19 cellular contexts compared by ENCODE assay signal in the genomic region with DNA sequence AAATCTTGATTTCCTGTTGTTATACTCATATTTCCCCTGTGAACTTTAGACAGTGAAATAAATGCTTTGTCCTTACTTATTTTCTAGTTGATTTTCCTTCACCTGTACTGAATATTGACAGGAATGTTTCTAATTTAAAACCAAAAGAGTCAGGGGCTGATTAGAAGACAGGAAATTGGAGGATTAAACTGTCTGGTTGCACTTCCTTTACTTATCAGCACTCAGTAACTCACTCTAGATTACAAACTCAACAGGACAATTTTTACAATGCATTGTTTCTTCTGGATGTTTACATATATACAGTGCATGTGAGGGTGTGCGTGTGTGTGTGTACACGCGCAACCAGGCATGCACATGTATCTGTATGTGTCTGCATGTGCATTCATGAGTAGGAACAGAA.
DNase-seq lines count a peak whose midpoint lies in the region; ATAC-seq and TF ChIP-seq lines count a peak whose summit lies in the region.
"Had no signal": no experiment of that assay in that cellular context is flagged by ENCODE, and none has a peak within 500 bp of the region (broad histone marks: within the 10 kb centered on the region; RNA-seq: fewer than 3 reads in every experiment).

No MANE protein-coding gene starts in this region.

- H3K4me1 Mint-ChIP-seq in GM23338 (peaks cover 37% of the 10 kb centered on the region), brain (peaks cover 50% of the 10 kb centered on the region)

- H3K79me1 ChIP-seq in trophoblast cell (ENCODE audit: low read length): no peaks in the 10 kb centered on the region

- H3K36me3 ChIP-seq in GM23338 (ENCODE audit: insufficient read depth): no peaks in the 10 kb centered on the region
- H3K36me3 ChIP-seq in trophoblast cell (ENCODE audit: control insufficient read depth in 1 of 2, insufficient read depth in 2 of 2, low read length in 2 of 2): no peaks in the 10 kb centered on the region
- H3K36me3 ChIP-seq: BE2C had no signal

- H3K4me3 Mint-ChIP-seq in GM23338 (no peak overlapping the region), brain (peak overlapping the region in 4 of 5 experiments; percentile 33 to 81 (median 78))

- no peak overlapping the region for H3K14ac ChIP-seq in trophoblast cell (ENCODE audit: low read length)

- H3K9me2 ChIP-seq in GM23338 (ENCODE audit: insufficient read depth): 0 out of 2 replicates have a peak, but pooled peaks cover 2% of the 10 kb centered on the region

- H3K9me3 Mint-ChIP-seq in GM23338 (no peaks in the 10 kb centered on the region), brain (no peaks in the 10 kb centered on the region)

- H3K27ac Mint-ChIP-seq in GM23338: 0 out of 2 replicates have a peak overlapping the region, but pooled peaks have one; percentile 60
- H3K27ac Mint-ChIP-seq in brain: peak overlapping the region in 4 of 5 experiments; percentile 30 to 90 (median 86)

- H3K4me2 ChIP-seq in GM23338 (no peak overlapping the region), trophoblast cell (ENCODE audit: low read length) (no peak overlapping the region)

- H3K36me3 Mint-ChIP-seq in GM23338 (ENCODE audit: low read depth) (no peaks in the 10 kb centered on the region), brain (no peaks in the 10 kb centered on the region)

- H4K91ac ChIP-seq in trophoblast cell (ENCODE audit: low read depth, low read length): no peak overlapping the region

- no peak overlapping the region for H4K8ac ChIP-seq in trophoblast cell (ENCODE audit: low read depth, low read length)

- H4K20me1 ChIP-seq in GM23338 (replicated peaks; ENCODE audit: insufficient read depth): no peaks in the 10 kb centered on the region

- ATAC-seq in GM23338 (no peak), SK-N-SH treated with all-trans-retinoic acid at 6 μM for 48 hours (no peak), HG03045 (IDR thresholded peaks at IDR 0.05; ENCODE audit: unreplicated experiment) (no peak)
- ATAC-seq: GM12878 had no signal

- H3K4ac ChIP-seq in trophoblast cell (ENCODE audit: low read depth, low read length): no peak overlapping the region

- no peaks in the 10 kb centered on the region for H3K79me2 ChIP-seq in GM23338 (replicated peaks; ENCODE audit: insufficient read depth)
- H3K79me2 ChIP-seq in trophoblast cell (ENCODE audit: control insufficient read depth, insufficient read depth, low read length, poor library complexity): no peaks in the 10 kb centered on the region

- no peak overlapping the region for H2BK120ac ChIP-seq in trophoblast cell (ENCODE audit: insufficient read depth, low read length, poor library complexity)

- no peak overlapping the region for H3K18ac ChIP-seq in trophoblast cell (ENCODE audit: low read length)

- H3K27me3 ChIP-seq in GM23338 (ENCODE audit: insufficient read depth): no peaks in the 10 kb centered on the region
- no peaks in the 10 kb centered on the region for H3K27me3 ChIP-seq in trophoblast cell (ENCODE audit: insufficient read depth, low read length)
- H3K27me3 ChIP-seq: BE2C had no signal

- in situ Hi-C loops in ACHN (cut with HindIII; ENCODE audit: low pct_ligation_motif_present, low pct_unique_long_range_greater_than_20kb, low sequenced_read_pairs): no loop called here

- H3K23ac ChIP-seq in trophoblast cell (ENCODE audit: low read length): peak overlapping the region; percentile 100

- H3K27me3 Mint-ChIP-seq in GM23338 (ENCODE audit: insufficient read depth, low read depth, poor library complexity): no peaks in the 10 kb centered on the region
- no peaks in the 10 kb centered on the region for H3K27me3 Mint-ChIP-seq in brain

- WGBS in trophoblast cell (ENCODE audit: extremely low coverage, insufficient coverage, insufficient read length): no CpG with 5 or more reads among the region's 3 CpGs

- H3K4me3 ChIP-seq in GM23338 (no peak overlapping the region), trophoblast cell (ENCODE audit: low read depth, low read length) (no peak overlapping the region)
- H3K4me3 ChIP-seq: GM12878, GM23248 had no signal

- H3K4me1 ChIP-seq in GM23338 (ENCODE audit: insufficient read depth): peaks cover 51% of the 10 kb centered on the region
- peaks cover 2% of the 10 kb centered on the region in 2 experiments for H3K4me1 ChIP-seq in trophoblast cell (ENCODE audit: control insufficient read depth in 1 of 2, insufficient read depth in 2 of 2, low read length in 2 of 2)

- no peak overlapping the region for H3K27ac ChIP-seq in GM23338 (ENCODE audit: low read depth)
- H3K27ac ChIP-seq in trophoblast cell (ENCODE audit: low read depth, low read length): no peak overlapping the region
- H3K27ac ChIP-seq: GM23248 had no signal

- H2AK5ac ChIP-seq in trophoblast cell (ENCODE audit: low read length): no peak overlapping the region

- DNase-seq in GM23338 (ENCODE audit: low spot score) (no peak), trophoblast cell (no peak), midbrain (lab: John Stamatoyannopoulos, UW) (no peak), DMS114 treated with DMSO at 0.1 percent for 48 hours (lab: John Stamatoyannopoulos, UW; ENCODE audit: unreplicated experiment) (no peak), ACHN (no peak)
- DNase-seq: BE2C, DMS79, GM23248, HCEC 1CT, KG1, NCI-H1105 treated with DMSO at 0.1 percent for 48 hours, NCI-H2029 treated with DMSO at 0.1 percent for 48 hours, NCI-H226, NCI-H526 treated with DMSO at 0.1 percent for 48 hours, SHP77 had no signal

- no peak overlapping the region for H2BK12ac ChIP-seq in trophoblast cell (ENCODE audit: low read length)

- no peaks in the 10 kb centered on the region for H3K9me3 ChIP-seq in trophoblast cell (ENCODE audit: insufficient read depth, low read depth, low read length)
- H3K9me3 ChIP-seq: BE2C had no signal

- no peak overlapping the region for H4K12ac ChIP-seq in trophoblast cell (ENCODE audit: low read depth, low read length)

- H2AFZ ChIP-seq in GM23338: peak overlapping the region; percentile 63; the same call in 1 of the 2 replicates
- no peak overlapping the region for H2AFZ ChIP-seq in trophoblast cell (ENCODE audit: insufficient read depth, low read length, poor library complexity)
- H2AFZ ChIP-seq: GM23248 had no signal

- TF ChIP-seq CTCF in GM23338 (conservative IDR thresholded peaks at IDR 0.05; ENCODE audit: low read depth in 2 of 2) (no peak), brain (conservative IDR thresholded peaks at IDR 0.05) (no peak)

- H2BK5ac ChIP-seq in trophoblast cell (ENCODE audit: low read depth, low read length, poor library complexity): no peak overlapping the region

- no peak overlapping the region for H3K9ac ChIP-seq in trophoblast cell (ENCODE audit: low read length)
- H3K9ac ChIP-seq: GM23248 had no signal

- H3F3A ChIP-seq in GM23338 (replicated peaks; ENCODE audit: low read depth): no peaks in the 10 kb centered on the region

TF ChIP-seq in GM23338, 12 proteins besides CTCF, POLR2A, EP300 and RAD21:
- TF ChIP-seq NANOG (IDR thresholded peaks at IDR 0.05; ENCODE audit: borderline replicate concordance) (no peak), JUNB (IDR thresholded peaks at IDR 0.05; ENCODE audit: unreplicated experiment) (no peak), POLR2AphosphoS5 (IDR thresholded peaks at IDR 0.05; ENCODE audit: low read depth) (no peak), EZH2phosphoT487 (IDR thresholded peaks at IDR 0.05; ENCODE audit: unreplicated experiment) (no peak), CREB1 (CRISPR knock-in tag; IDR thresholded peaks at IDR 0.05; ENCODE audit: low read depth) (no peak), STAT1 (IDR thresholded peaks at IDR 0.05; ENCODE audit: unreplicated experiment) (no peak)
- TF ChIP-seq, protein P1, sequence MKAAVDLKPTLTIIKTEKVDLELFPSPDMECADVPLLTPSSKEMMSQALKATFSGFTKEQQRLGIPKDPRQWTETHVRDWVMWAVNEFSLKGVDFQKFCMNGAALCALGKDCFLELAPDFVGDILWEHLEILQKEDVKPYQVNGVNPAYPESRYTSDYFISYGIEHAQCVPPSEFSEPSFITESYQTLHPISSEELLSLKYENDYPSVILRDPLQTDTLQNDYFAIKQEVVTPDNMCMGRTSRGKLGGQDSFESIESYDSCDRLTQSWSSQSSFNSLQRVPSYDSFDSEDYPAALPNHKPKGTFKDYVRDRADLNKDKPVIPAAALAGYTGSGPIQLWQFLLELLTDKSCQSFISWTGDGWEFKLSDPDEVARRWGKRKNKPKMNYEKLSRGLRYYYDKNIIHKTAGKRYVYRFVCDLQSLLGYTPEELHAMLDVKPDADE (IDR thresholded peaks at IDR 0.05): no peak

TF ChIP-seq in SK-N-SH treated with all-trans-retinoic acid at 6 μM for 48 hours, 23 proteins besides CTCF, POLR2A, EP300 and RAD21:
- TF ChIP-seq ZFP3 (CRISPR knock-in tag; IDR thresholded peaks at IDR 0.05): no peak
- 0 out of 2 replicates have a peak, but pooled peaks have one; percentile 29 for TF ChIP-seq TCF4 (CRISPR knock-in tag; IDR thresholded peaks at IDR 0.05; ENCODE audit: borderline replicate concordance)
